ENCODE assay signal across 1 cellular context in the genomic region with DNA sequence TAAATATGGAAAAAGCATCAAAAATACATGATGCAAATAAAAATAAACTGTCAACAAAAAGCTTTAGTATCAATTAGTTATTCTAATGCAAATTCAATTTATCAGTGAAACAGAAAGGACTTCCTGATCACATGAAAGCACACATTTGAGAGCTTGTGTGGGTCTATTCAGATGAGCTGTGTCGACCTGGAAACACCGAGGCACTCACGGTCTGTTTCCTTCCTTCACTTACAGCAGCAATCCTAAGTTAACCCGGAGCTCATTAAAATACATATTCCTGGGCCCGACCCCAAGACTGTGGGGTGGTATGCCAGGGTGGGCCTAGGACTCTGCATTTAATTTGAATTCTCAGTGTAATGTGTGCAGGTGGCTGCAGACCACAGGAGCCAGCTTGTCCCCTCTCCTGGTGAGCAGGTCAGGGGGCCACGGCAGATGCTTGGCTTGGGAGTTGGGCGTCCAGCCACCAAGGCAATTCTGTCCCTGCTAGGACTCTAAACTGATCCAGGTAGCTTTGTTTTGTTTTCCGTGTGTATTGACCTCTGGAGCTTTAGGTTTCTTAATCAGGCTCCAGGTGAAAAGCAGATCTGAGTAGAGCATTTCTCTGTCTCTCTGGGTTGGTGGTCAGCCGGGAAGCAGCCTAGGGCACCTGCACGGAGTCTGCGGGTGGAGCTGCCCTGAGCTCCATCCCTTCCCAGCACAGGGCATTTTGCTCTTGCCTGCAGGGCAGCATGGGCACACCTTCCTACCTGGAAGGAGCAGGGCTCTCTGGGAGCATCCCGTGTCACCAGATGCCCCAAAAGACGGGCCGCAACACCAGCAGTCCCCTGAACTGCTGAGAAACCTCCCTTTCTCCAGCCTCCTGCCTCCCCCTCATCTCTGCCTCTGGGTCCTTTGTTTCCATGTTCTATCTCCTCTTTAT.
TF ChIP-seq lines count a peak whose summit lies in the region.

No MANE protein-coding gene starts in this region.

TF ChIP-seq in SK-N-SH treated with all-trans-retinoic acid at 6 μM for 48 hours, 23 proteins besides CTCF, POLR2A, EP300 and RAD21 (continued from another document):
- TF ChIP-seq, protein P1, sequence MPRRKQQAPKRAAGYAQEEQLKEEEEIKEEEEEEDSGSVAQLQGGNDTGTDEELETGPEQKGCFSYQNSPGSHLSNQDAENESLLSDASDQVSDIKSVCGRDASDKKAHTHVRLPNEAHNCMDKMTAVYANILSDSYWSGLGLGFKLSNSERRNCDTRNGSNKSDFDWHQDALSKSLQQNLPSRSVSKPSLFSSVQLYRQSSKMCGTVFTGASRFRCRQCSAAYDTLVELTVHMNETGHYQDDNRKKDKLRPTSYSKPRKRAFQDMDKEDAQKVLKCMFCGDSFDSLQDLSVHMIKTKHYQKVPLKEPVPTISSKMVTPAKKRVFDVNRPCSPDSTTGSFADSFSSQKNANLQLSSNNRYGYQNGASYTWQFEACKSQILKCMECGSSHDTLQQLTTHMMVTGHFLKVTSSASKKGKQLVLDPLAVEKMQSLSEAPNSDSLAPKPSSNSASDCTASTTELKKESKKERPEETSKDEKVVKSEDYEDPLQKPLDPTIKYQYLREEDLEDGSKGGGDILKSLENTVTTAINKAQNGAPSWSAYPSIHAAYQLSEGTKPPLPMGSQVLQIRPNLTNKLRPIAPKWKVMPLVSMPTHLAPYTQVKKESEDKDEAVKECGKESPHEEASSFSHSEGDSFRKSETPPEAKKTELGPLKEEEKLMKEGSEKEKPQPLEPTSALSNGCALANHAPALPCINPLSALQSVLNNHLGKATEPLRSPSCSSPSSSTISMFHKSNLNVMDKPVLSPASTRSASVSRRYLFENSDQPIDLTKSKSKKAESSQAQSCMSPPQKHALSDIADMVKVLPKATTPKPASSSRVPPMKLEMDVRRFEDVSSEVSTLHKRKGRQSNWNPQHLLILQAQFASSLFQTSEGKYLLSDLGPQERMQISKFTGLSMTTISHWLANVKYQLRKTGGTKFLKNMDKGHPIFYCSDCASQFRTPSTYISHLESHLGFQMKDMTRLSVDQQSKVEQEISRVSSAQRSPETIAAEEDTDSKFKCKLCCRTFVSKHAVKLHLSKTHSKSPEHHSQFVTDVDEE (CRISPR knock-in tag; IDR thresholded peaks at IDR 0.05), result no peak
- TF ChIP-seq ARNTL (CRISPR knock-in tag; IDR thresholded peaks at IDR 0.05; ENCODE audit: borderline replicate concordance, low read depth) (no peak), CSDC2 (CRISPR knock-in tag; IDR thresholded peaks at IDR 0.05) (no peak), ESRRG (CRISPR knock-in tag; IDR thresholded peaks at IDR 0.05) (no peak), RARB (CRISPR knock-in tag; IDR thresholded peaks at IDR 0.05) (no peak)
- TF ChIP-seq, protein P2, sequence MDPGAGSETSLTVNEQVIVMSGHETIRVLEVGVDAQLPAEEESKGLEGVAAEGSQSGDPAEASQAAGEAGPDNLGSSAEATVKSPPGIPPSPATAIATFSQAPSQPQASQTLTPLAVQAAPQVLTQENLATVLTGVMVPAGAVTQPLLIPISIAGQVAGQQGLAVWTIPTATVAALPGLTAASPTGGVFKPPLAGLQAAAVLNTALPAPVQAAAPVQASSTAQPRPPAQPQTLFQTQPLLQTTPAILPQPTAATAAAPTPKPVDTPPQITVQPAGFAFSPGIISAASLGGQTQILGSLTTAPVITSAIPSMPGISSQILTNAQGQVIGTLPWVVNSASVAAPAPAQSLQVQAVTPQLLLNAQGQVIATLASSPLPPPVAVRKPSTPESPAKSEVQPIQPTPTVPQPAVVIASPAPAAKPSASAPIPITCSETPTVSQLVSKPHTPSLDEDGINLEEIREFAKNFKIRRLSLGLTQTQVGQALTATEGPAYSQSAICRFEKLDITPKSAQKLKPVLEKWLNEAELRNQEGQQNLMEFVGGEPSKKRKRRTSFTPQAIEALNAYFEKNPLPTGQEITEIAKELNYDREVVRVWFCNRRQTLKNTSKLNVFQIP (CRISPR knock-in tag; IDR thresholded peaks at IDR 0.05; ENCODE audit: borderline replicate concordance, low read depth), result no peak
TF ChIP-seq in SK-N-SH treated with all-trans-retinoic acid at 6 μM for 48 hours: peak in this region for 0.
